ENCODE assay signal across 8 cellular contexts in the genomic region with DNA sequence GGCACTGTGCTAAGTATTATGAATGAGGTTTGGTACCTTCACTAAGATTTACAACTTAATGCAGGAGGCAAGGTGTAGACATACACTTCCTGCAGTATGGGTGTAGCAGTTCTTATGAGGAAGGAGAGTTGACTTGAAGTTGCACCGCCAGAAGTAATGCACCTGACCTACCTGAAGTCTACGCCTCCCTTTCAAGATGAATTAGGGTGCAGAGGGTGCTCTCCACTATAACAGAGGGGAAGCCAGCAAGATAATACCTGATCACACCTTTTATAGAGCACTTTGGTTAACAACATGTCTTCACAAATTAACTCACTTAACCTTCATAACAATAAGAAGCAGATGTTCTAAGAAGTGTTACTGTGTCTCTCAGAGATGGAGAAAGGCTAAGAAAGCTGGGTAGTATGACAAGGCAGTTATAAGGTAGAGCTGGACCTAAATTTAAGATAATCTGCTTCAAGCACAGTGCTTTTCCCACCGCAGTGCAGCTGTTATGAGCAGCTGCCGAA. TPM values are rescaled to one million over a fixed set of nuclear protein-coding genes. Genes with fewer than 3 reads are reported as not detected.
DNase-seq lines count a peak whose midpoint lies in the region; ATAC-seq, FAIRE-seq and TF ChIP-seq lines count a peak whose summit lies in the region.

No MANE protein-coding gene starts in this region.

- H3K4me1 ChIP-seq in adrenal gland (replicated peaks in 1 of 2) (peaks cover 13 to 26% of the 10 kb centered on the region in 2 donors), HepG2 (ENCODE audit: insufficient read depth, low read length) (peaks cover 27% of the 10 kb centered on the region), thyroid gland (peaks cover 0 to 19% of the 10 kb centered on the region in 2 donors)

- DNase-seq in activated gamma-delta T cell treated with Interleukin-2 at 50 U/mL for 16 hours (peak; percentile 6), activated gamma-delta T cell (lab: John Stamatoyannopoulos, UW) (no peak), adrenal gland (no peak), HepG2 (ENCODE audit: low spot score) (no peak), thyroid gland (no peak), NCI-H446 (lab: John Stamatoyannopoulos, UW) (no peak)

- no TSS peak for BruUV-seq in HepG2 (replicated peaks; lab: Mats Ljungman, UMichigan)

- in situ Hi-C loops in HepG2 (cut with HindIII; ENCODE audit: extremely low pct_ligation_motif_present, low pct_unique_long_range_greater_than_20kb) = no loop called here

- POLR2A ChIA-PET in HepG2 (lab: Yijun Ruan, JAX) = interaction anchor here (0.9 to 1.8 kb wide), 4 partner anchors 263 to 1029 kb away, joined by 3 to 5 read pairs (median 4); a partner anchor contains a TSS

- TF ChIP-seq EP300 in HepG2 (IDR thresholded peaks at IDR 0.05; ENCODE audit: low read depth in 2 of 2, low read length in 2 of 2) = no peak
- no peak for TF ChIP-seq EP300 in HepG2 (CRISPR knock-in tag; IDR thresholded peaks at IDR 0.05; ENCODE audit: borderline replicate concordance)

- TF ChIP-seq POLR2A in adrenal gland (IDR thresholded peaks at IDR 0.05) (no peak), HepG2 (IDR thresholded peaks at IDR 0.05; ENCODE audit: insufficient read depth in 1 of 2, low read depth in 2 of 2, low read length in 2 of 2) (no peak), thyroid gland (IDR thresholded peaks at IDR 0.05) (no peak), GM18505 (IDR thresholded peaks at IDR 0.05; ENCODE audit: borderline replicate concordance, extremely low read depth, insufficient read depth, insufficient read length) (no peak)

- peak overlapping the region; percentile 64 for H3K9ac ChIP-seq in HepG2 (ENCODE audit: insufficient read depth, low read depth, low read length)

- peak overlapping the region; percentile 88 for H3K4me2 ChIP-seq in HepG2 (ENCODE audit: low read depth, low read length)

- 39 to 48% (median 45%) methylated on average over 4 of the region's 4 CpGs for WGBS in adrenal gland, 4 donors
- 50% methylated on average over 4 of the region's 4 CpGs for WGBS in HepG2 (ENCODE audit: low lambda C conversion rate)
- 43 to 44% methylated on average over 4 of the region's 4 CpGs for WGBS in thyroid gland, 2 donors

- H3K4me3 ChIP-seq in adrenal gland (peak overlapping the region in 2 of 4 donors; percentile 91 to 96), HepG2 (replicated peaks in 1 of 3; ENCODE audit: insufficient read depth in 1 of 3, low read depth in 2 of 3, low read length in 3 of 3) (peak overlapping the region; percentile 82 to 97 (median 90); a peak in 5 of 6 replicates), thyroid gland (replicated peaks in 1 of 3) (peak overlapping the region in 1 of 3 donors; percentile 61)

- H3K79me2 ChIP-seq in HepG2 (ENCODE audit: insufficient read depth, low read length) = peaks cover 40% of the 10 kb centered on the region

- no peak for TF ChIP-seq RAD21 in HepG2 (CRISPR knock-in tag; IDR thresholded peaks at IDR 0.05)

- no peaks in the 10 kb centered on the region for H3K27me3 ChIP-seq in adrenal gland
- H3K27me3 ChIP-seq in HepG2 (ENCODE audit: control insufficient read depth in 1 of 2, insufficient read depth in 2 of 2, low read length in 2 of 2) = no peaks in the 10 kb centered on the region; a peak in 1 of 5 replicates
- H3K27me3 ChIP-seq in thyroid gland = no peaks in the 10 kb centered on the region

- CTCF ChIA-PET in HepG2 (lab: Yijun Ruan, JAX; ENCODE audit: low intra/inter-chr PET ratio, low total read pairs) = no interaction called here

- intact Hi-C loops in adrenal gland (cut with DNase I) = no loop called here
- intact Hi-C loops in HepG2 (cut with micrococcal nuclease; ENCODE audit: unreplicated experiment) = loop anchor here (10.0 kb wide), 1 partner anchor 259 kb away; a partner anchor contains a TSS
- intact Hi-C loops in thyroid gland (cut with DNase I) = no loop called here

- no peaks in the 10 kb centered on the region for H3K36me3 ChIP-seq in adrenal gland (replicated peaks in 1 of 2)
- no peaks in the 10 kb centered on the region; a peak in 1 of 5 replicates for H3K36me3 ChIP-seq in HepG2 (replicated peaks in 1 of 2; ENCODE audit: control insufficient read depth in 1 of 2, insufficient read depth in 2 of 2, low read length in 2 of 2)
- no peaks in the 10 kb centered on the region for H3K36me3 ChIP-seq in thyroid gland

- H3K27ac ChIP-seq in adrenal gland = peak overlapping the region in 3 of 5 donors; percentile 97 to 99 (median 97)
- peak overlapping the region; percentile 74 for H3K27ac ChIP-seq in HepG2 (ENCODE audit: extremely low read length, insufficient read depth, low read length)
- H3K27ac ChIP-seq in thyroid gland = peak overlapping the region; percentile 45 to 89 (median 73)

- H4K20me1 ChIP-seq in HepG2 (ENCODE audit: insufficient read depth, low read length) = peaks cover 8% of the 10 kb centered on the region; the same call in 1 of the 2 replicates

- TF ChIP-seq CTCF in adrenal gland (IDR thresholded peaks at IDR 0.05) (no peak), HepG2 (CRISPR knock-in tag; IDR thresholded peaks at IDR 0.05) (no peak), thyroid gland (IDR thresholded peaks at IDR 0.05) (no peak)

- peak overlapping the region; percentile 100 for H2AFZ ChIP-seq in HepG2 (ENCODE audit: low read length)

- FAIRE-seq in HepG2 (lab: Jason Lieb, UNC) = no peak

- no peak for ATAC-seq in HepG2
- ATAC-seq in GM18505 (IDR thresholded peaks at IDR 0.05; ENCODE audit: unreplicated experiment) = no peak
- ATAC-seq in GM21390 (IDR thresholded peaks at IDR 0.05; ENCODE audit: unreplicated experiment) = no peak

- H3K9me3 ChIP-seq in adrenal gland (replicated peaks in 1 of 3) (no peaks in the 10 kb centered on the region), HepG2 (ENCODE audit: low read length) (no peaks in the 10 kb centered on the region), thyroid gland (no peaks in the 10 kb centered on the region)

TF ChIP-seq in HepG2, 621 proteins besides CTCF, POLR2A, EP300 and RAD21:
- TF ChIP-seq, protein P1, sequence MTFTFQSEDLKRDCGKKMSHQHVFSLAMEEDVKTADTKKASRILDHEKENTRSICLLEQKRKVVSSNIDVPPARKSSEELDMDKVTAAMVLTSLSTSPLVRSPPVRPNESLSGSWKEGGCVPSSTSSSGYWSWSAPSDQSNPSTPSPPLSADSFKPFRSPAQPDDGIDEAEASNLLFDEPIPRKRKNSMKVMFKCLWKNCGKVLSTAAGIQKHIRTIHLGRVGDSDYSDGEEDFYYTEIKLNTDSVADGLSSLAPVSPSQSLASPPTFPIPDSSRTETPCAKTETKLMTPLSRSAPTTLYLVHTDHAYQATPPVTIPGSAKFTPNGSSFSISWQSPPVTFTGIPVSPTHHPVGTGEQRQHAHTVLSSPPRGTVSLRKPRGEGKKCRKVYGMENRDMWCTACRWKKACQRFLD (CRISPR knock-in tag; IDR thresholded peaks at IDR 0.05; ENCODE audit: borderline replicate concordance) = no peak
- TF ChIP-seq NR2F1 (CRISPR knock-in tag; IDR thresholded peaks at IDR 0.05) (no peak), PITX1 (CRISPR knock-in tag; IDR thresholded peaks at IDR 0.05) (no peak), RBAK (CRISPR knock-in tag; IDR thresholded peaks at IDR 0.05) (0 out of 2 replicates have a peak, but pooled peaks have one; percentile 5), ZFP1 (CRISPR knock-in tag; IDR thresholded peaks at IDR 0.05) (no peak), REL (CRISPR knock-in tag; conservative IDR thresholded peaks at IDR 0.05) (no peak), ZNF879 (CRISPR knock-in tag; IDR thresholded peaks at IDR 0.05) (0 out of 2 replicates have a peak, but pooled peaks have one; percentile 2)

RNA-seq across cellular contexts. Expression of a gene that starts 0.6 kb away (rescaled TPM):
- total RNA-seq in adrenal gland = 100 to 1,000 TPM in 4 of 8 donors, 10 to 100 TPM in 4; 36.2 to 242 (median 114) TPM
- 100 to 1,000 TPM in 1 of 3 donors, 10 to 100 TPM in 2; 22.1 to 416 (median 23.4) TPM for polyA plus RNA-seq in adrenal gland
- total RNA-seq in HepG2 (2016; rRNA removed; fragmentation: Illumina TruSeq; extraction: Trizol) = 69.1 and 114 TPM in 2 replicates
- total RNA-seq in HepG2 (2016; cell fraction: cytosol; rRNA removed; fragmentation: Illumina TruSeq; extraction: Trizol; ENCODE audit: low read depth) = 5.3 and 8.7 TPM in 2 replicates
- total RNA-seq in HepG2 (2016; cell fraction: insoluble cytoplasmic fraction; rRNA removed; fragmentation: Illumina TruSeq; extraction: Trizol) = 69.8 and 121 TPM in 2 replicates
- total RNA-seq in HepG2 (2016; cell fraction: membrane; rRNA removed; fragmentation: Illumina TruSeq; extraction: Trizol) = 20.5 and 23.7 TPM in 2 replicates
- total RNA-seq in HepG2 (2016; cell fraction: nucleus; rRNA removed; fragmentation: Illumina TruSeq; extraction: Trizol) = 32.7 and 36.9 TPM in 2 replicates
- polyA plus RNA-seq in HepG2 (2011; rRNA removed) = 19.0 and 22.3 TPM in 2 replicates
- 6.2 and 13.3 TPM in 2 replicates for polyA plus RNA-seq in HepG2 (2011; cell fraction: cytosol; rRNA removed)
- 9.9 and 16.7 TPM in 2 replicates for polyA plus RNA-seq in HepG2 (2011; cell fraction: nucleus; rRNA removed)
- polyA plus RNA-seq in HepG2 (2012) = 39.1 and 52.9 TPM in 2 replicates
- 6.8 and 7.7 TPM in 2 replicates for polyA plus RNA-seq in HepG2 (2016; cell fraction: cytosol; fragmentation: Illumina TruSeq; extraction: Trizol; ENCODE audit: low read depth)
- 119 and 125 TPM in 2 replicates for polyA plus RNA-seq in HepG2 (2016; cell fraction: insoluble cytoplasmic fraction; fragmentation: Illumina TruSeq; extraction: Trizol; ENCODE audit: low read depth)
- 10.7 and 12.3 TPM in 2 replicates for polyA plus RNA-seq in HepG2 (2016; cell fraction: membrane; fragmentation: Illumina TruSeq; extraction: Trizol; ENCODE audit: low read depth)
- polyA plus RNA-seq in HepG2 (2016; cell fraction: nucleus; fragmentation: Illumina TruSeq; extraction: Trizol; ENCODE audit: insufficient read depth, low read depth) = 38.9 and 44.7 TPM in 2 replicates
- 3.9 and 4.0 TPM in 2 replicates for polyA minus RNA-seq in HepG2 (2011; rRNA and poly(A)+ RNA removed; ENCODE audit: low replicate concordance)
- 16.6 and 25.1 TPM in 2 replicates for polyA minus RNA-seq in HepG2 (2011; cell fraction: cytosol; rRNA and poly(A)+ RNA removed)
- 42.5 and 45.6 TPM in 2 replicates for polyA minus RNA-seq in HepG2 (2011; cell fraction: nucleus; rRNA and poly(A)+ RNA removed)
- total RNA-seq in thyroid gland = 10 to 100 TPM; 58.9 to 86.0 (median 72.8) TPM
